17 cellular contexts compared by ENCODE assay signal in genomic region chr15:65579762-65580161, GRCh38. TPM values are rescaled to one million over a fixed set of nuclear protein-coding genes. Genes with fewer than 3 reads are reported as not detected.
DNase-seq lines count a peak whose midpoint lies in the region; ATAC-seq and TF ChIP-seq lines count a peak whose summit lies in the region.
"Had no signal": no experiment of that assay in that cellular context is flagged by ENCODE, and none has a peak within 500 bp of the region (broad histone marks: within the 10 kb centered on the region; RNA-seq: fewer than 3 reads in every experiment).

No MANE protein-coding gene starts in this region.

- H3K4me3 ChIP-seq in CD8-positive, alpha-beta memory T cell (ENCODE audit: low read length): no peak overlapping the region
- no peak overlapping the region for H3K4me3 ChIP-seq in HUES64 (ENCODE audit: low read length)
- H3K4me3 ChIP-seq: SJCRH30, thoracic aorta had no signal

- H3K27me3 Mint-ChIP-seq in CD8-positive, alpha-beta memory T cell: no peaks in the 10 kb centered on the region
- H3K27me3 Mint-ChIP-seq in brain (peaks cover 3% of the 10 kb centered on the region), osteocyte (ENCODE audit: unreplicated experiment) (no peaks in the 10 kb centered on the region)

- no peak overlapping the region for H3K4me3 Mint-ChIP-seq in CD8-positive, alpha-beta memory T cell
- H3K4me3 Mint-ChIP-seq in brain (no peak overlapping the region), osteocyte (ENCODE audit: unreplicated experiment) (no peak overlapping the region)

- H3K9ac ChIP-seq in HUES64 (ENCODE audit: low read depth, low read length): no peak overlapping the region

- TF ChIP-seq CTCF in brain (conservative IDR thresholded peaks at IDR 0.05) (no peak), osteocyte (IDR thresholded peaks at IDR 0.05) (no peak)

- ATAC-seq in GM21528 (IDR thresholded peaks at IDR 0.05; ENCODE audit: low FRiP score, unreplicated experiment): no peak

- POLR2A ChIA-PET in CD8-positive, alpha-beta memory T cell (lab: Charles Lee): no interaction called here

- DNase-seq in CD8-positive, alpha-beta memory T cell: no peak
- DNase-seq in osteocyte (ENCODE audit: extremely low spot score, unreplicated experiment) (no peak), NCI-H526 treated with DMSO at 0.1 percent for 48 hours (lab: John Stamatoyannopoulos, UW) (no peak), NAMALWA (ENCODE audit: low spot score) (no peak)
- DNase-seq: activated CD4-positive, alpha-beta T cell treated with anti-CD3 and anti-CD28 coated beads for 4 hours; GOT3; MM.1S; NCI-H1694 treated with DMSO at 0.1 percent for 48 hours; posterior cingulate gyrus; SJCRH30; small intestine had no signal

- peaks cover 23 to 31% (median 27%) of the 10 kb centered on the region in 3 donors for H3K4me1 Mint-ChIP-seq in CD8-positive, alpha-beta memory T cell
- H3K4me1 Mint-ChIP-seq in brain (peaks cover 19% of the 10 kb centered on the region), osteocyte (ENCODE audit: unreplicated experiment) (peaks cover 42% of the 10 kb centered on the region)

- H3K27ac Mint-ChIP-seq in CD8-positive, alpha-beta memory T cell: peak overlapping the region in 5 of 8 donors; percentile 36 to 90 (median 76)
- H3K27ac Mint-ChIP-seq in brain (peak overlapping the region in 4 of 5 experiments; percentile 41 to 83 (median 60)), osteocyte (ENCODE audit: unreplicated experiment) (peak overlapping the region; percentile 77)

- no peaks in the 10 kb centered on the region for H3K9me3 Mint-ChIP-seq in CD8-positive, alpha-beta memory T cell
- H3K9me3 Mint-ChIP-seq in brain (no peaks in the 10 kb centered on the region), osteocyte (ENCODE audit: unreplicated experiment) (no peaks in the 10 kb centered on the region)

- no peaks in the 10 kb centered on the region for H3K27me3 ChIP-seq in CD8-positive, alpha-beta memory T cell (ENCODE audit: insufficient read depth, low read length, poor library complexity, severe bottlenecking)
- no peaks in the 10 kb centered on the region for H3K27me3 ChIP-seq in HUES64 (ENCODE audit: insufficient read depth, low read length)
- H3K27me3 ChIP-seq: foreskin keratinocyte, SJCRH30 had no signal

- peaks cover 0 to 81% (median 13%) of the 10 kb centered on the region in 3 donors for H3K36me3 Mint-ChIP-seq in CD8-positive, alpha-beta memory T cell
- H3K36me3 Mint-ChIP-seq in brain (peaks cover 67% of the 10 kb centered on the region), osteocyte (ENCODE audit: unreplicated experiment) (peaks cover 57% of the 10 kb centered on the region)

- H3K27ac ChIP-seq in CD8-positive, alpha-beta memory T cell (ENCODE audit: low read depth, low read length): no peak overlapping the region
- H3K27ac ChIP-seq in HUES64 (ENCODE audit: low read depth, low read length): 0 out of 2 replicates have a peak overlapping the region, but pooled peaks have one; percentile 33
- H3K27ac ChIP-seq: C4-2B, foreskin keratinocyte, SJCRH30, thoracic aorta had no signal

- WGBS in HUES64: 91% methylated on average over 3 of the region's 3 CpGs

- CTCF ChIA-PET in CD8-positive, alpha-beta memory T cell (lab: Charles Lee): no interaction called here

- peaks cover 47% of the 10 kb centered on the region for H3K36me3 ChIP-seq in CD8-positive, alpha-beta memory T cell (ENCODE audit: insufficient read depth, low read length)
- H3K36me3 ChIP-seq in HUES64 (ENCODE audit: insufficient read depth, low read length): peaks cover 90% of the 10 kb centered on the region

- peaks cover 17% of the 10 kb centered on the region for H3K4me1 ChIP-seq in CD8-positive, alpha-beta memory T cell (ENCODE audit: insufficient read depth, low read length)
- H3K4me1 ChIP-seq in HUES64 (ENCODE audit: insufficient read depth, low read length): peaks cover 6% of the 10 kb centered on the region; the same call in 1 of the 2 replicates

- H3K9me3 ChIP-seq in CD8-positive, alpha-beta memory T cell (ENCODE audit: low read length): no peaks in the 10 kb centered on the region
- no peaks in the 10 kb centered on the region for H3K9me3 ChIP-seq in HUES64 (ENCODE audit: insufficient read depth, low read depth, low read length)
- H3K9me3 ChIP-seq: SJCRH30, thoracic aorta had no signal

RNA-seq across cellular contexts. Expression of gene INTS14, which starts 31.2 kb away (rescaled TPM):
- total RNA-seq in CD8-positive, alpha-beta memory T cell: 10 to 100 TPM; 62.0 to 64.7 TPM
- polyA plus RNA-seq in CD8-positive, alpha-beta memory T cell: 29.9 TPM
- polyA plus RNA-seq in HUES64 (2013, experiment 1 of 2): 33.3 TPM
- 31.6 TPM for polyA plus RNA-seq in HUES64 (2013, experiment 2 of 2)
- polyA plus RNA-seq in brain (ENCODE audit: insufficient read depth, low read depth, low replicate concordance): 28.0 TPM
- total RNA-seq in osteocyte: 33.6 and 33.9 TPM in 2 replicates

RNA-seq across cellular contexts. Expression of gene SLC24A1, which starts 42.0 kb away (rescaled TPM):
- total RNA-seq in CD8-positive, alpha-beta memory T cell: 1 to 10 TPM; 4.2 to 4.3 TPM
- polyA plus RNA-seq in CD8-positive, alpha-beta memory T cell: 3.8 TPM
- 3.3 TPM for polyA plus RNA-seq in HUES64 (2013, experiment 1 of 2)
- polyA plus RNA-seq in HUES64 (2013, experiment 2 of 2): 6.9 TPM
- 4.4 TPM for polyA plus RNA-seq in brain (ENCODE audit: insufficient read depth, low read depth, low replicate concordance)
- 14.8 and 17.2 TPM in 2 replicates for total RNA-seq in osteocyte

RNA-seq across cellular contexts. Expression of gene HACD3, which starts 49.5 kb away (rescaled TPM):
- total RNA-seq in CD8-positive, alpha-beta memory T cell: 10 to 100 TPM; 46.1 to 51.4 TPM
- polyA plus RNA-seq in CD8-positive, alpha-beta memory T cell: 40.3 TPM
- 139 TPM for polyA plus RNA-seq in HUES64 (2013, experiment 1 of 2)
- polyA plus RNA-seq in HUES64 (2013, experiment 2 of 2): 159 TPM
- 97.9 TPM for polyA plus RNA-seq in brain (ENCODE audit: insufficient read depth, low read depth, low replicate concordance)
- total RNA-seq in osteocyte: 81.8 and 83.2 TPM in 2 replicates
